In the genomic region with DNA sequence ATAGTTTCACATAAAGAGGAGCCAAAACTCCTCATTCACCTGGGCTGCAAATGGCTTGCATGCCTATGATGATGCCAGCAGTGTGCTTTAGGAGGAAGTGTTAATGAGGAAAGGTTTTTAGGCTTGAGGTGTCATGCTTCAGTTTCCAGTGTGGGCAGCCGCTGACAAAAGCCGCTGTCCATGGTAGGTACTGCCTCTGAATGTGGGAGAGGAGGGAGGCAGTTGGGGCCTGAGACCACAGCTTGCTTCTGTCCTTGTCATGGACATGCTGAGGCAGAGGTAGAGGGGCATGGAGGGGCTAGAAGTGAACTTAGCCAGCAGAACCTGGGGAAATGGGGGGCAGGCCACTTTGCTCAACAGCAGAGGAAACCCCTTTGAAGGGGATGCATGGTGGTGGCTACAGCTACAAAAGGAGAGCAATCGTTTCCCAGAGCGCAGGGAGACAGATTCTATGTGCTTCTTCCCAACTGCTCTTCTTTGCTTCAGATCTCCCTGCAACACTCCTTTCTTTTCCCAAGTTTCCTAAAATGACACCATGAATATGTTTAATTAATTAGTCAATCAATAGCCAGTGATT, we compare ENCODE assay signal across 15 cellular contexts.
DNase-seq lines count a peak whose midpoint lies in the region; ATAC-seq, FAIRE-seq and TF ChIP-seq lines count a peak whose summit lies in the region.
"Had no signal": no experiment of that assay in that cellular context is flagged by ENCODE, and none has a peak within 500 bp of the region (broad histone marks: within the 10 kb centered on the region; RNA-seq: fewer than 3 reads in every experiment).

No MANE protein-coding gene starts in this region.

- no peaks in the 10 kb centered on the region for H3K79me2 ChIP-seq in PC-3 (ENCODE audit: low read length)

- H4K20me1 ChIP-seq in PC-3 (ENCODE audit: low read length), result no peaks in the 10 kb centered on the region

- peaks cover 1% of the 10 kb centered on the region for H3K27me3 Mint-ChIP-seq in HFFc6 (ENCODE audit: insufficient read depth)

- H3K27me3 ChIP-seq in breast epithelium (no peaks in the 10 kb centered on the region), PC-3 (ENCODE audit: low read length) (peaks cover 27% of the 10 kb centered on the region; the same call in 1 of the 2 replicates), Peyer's patch (no peaks in the 10 kb centered on the region)
- H3K27me3 ChIP-seq: dorsolateral prefrontal cortex, suprapubic skin had no signal

- H3K27ac ChIP-seq in breast epithelium, result no peak overlapping the region
- no peak overlapping the region for H3K27ac ChIP-seq in PC-3 (ENCODE audit: low read length)
- no peak overlapping the region for H3K27ac ChIP-seq in Peyer's patch
- H3K27ac ChIP-seq: dorsolateral prefrontal cortex, suprapubic skin had no signal

- H3K4me1 Mint-ChIP-seq in HFFc6 (ENCODE audit: low read depth), result no peaks in the 10 kb centered on the region
- H3K4me1 Mint-ChIP-seq: activated naive CD8-positive, alpha-beta T cell treated with anti-CD3 and anti-CD28 coated beads for 36 hours had no signal

- H3K9me3 ChIP-seq in breast epithelium, result no peaks in the 10 kb centered on the region
- H3K9me3 ChIP-seq in PC-3 (ENCODE audit: low read length), result no peaks in the 10 kb centered on the region
- no peaks in the 10 kb centered on the region for H3K9me3 ChIP-seq in Peyer's patch
- H3K9me3 ChIP-seq: suprapubic skin had no signal

- TF ChIP-seq CTCF in breast epithelium (IDR thresholded peaks at IDR 0.05) (no peak), PC-3 (conservative IDR thresholded peaks at IDR 0.05; ENCODE audit: low read depth, low read length) (no peak), Peyer's patch (IDR thresholded peaks at IDR 0.05) (no peak), HFFc6 (IDR thresholded peaks at IDR 0.05) (no peak)

- no peaks in the 10 kb centered on the region for H3K36me3 Mint-ChIP-seq in HFFc6 (ENCODE audit: low read depth)
- H3K36me3 Mint-ChIP-seq: activated naive CD8-positive, alpha-beta T cell treated with anti-CD3 and anti-CD28 coated beads for 36 hours had no signal

- no peak overlapping the region for H3K27ac Mint-ChIP-seq in HFFc6
- H3K27ac Mint-ChIP-seq: activated naive CD8-positive, alpha-beta T cell treated with anti-CD3 and anti-CD28 coated beads for 36 hours had no signal

- H3K9me3 Mint-ChIP-seq in HFFc6, result peaks cover 16% of the 10 kb centered on the region
- H3K9me3 Mint-ChIP-seq: activated naive CD8-positive, alpha-beta T cell treated with anti-CD3 and anti-CD28 coated beads for 36 hours had no signal

- H3K9me2 ChIP-seq in PC-3 (replicated peaks; ENCODE audit: low read length), result no peaks in the 10 kb centered on the region

- no peaks in the 10 kb centered on the region for H3F3A ChIP-seq in PC-3 (ENCODE audit: low read length, unreplicated experiment)

- ATAC-seq in PC-3, result no peak

- FAIRE-seq in urothelium cell line (lab: Jason Lieb, UNC), result no peak

- intact Hi-C loops in breast epithelium (cut with DNase I; ENCODE audit: low total_unique reads) (no loop called here), PC-3 (cut with micrococcal nuclease) (no loop called here)

- in situ Hi-C loops in T47D (cut with HindIII; ENCODE audit: low pct_unique_long_range_greater_than_20kb, low sequenced_read_pairs), result no loop called here

- no TSS peak for BruUV-seq in PC-3 (replicated peaks; lab: Mats Ljungman, UMichigan)

- CTCF ChIA-PET in PC-3 (lab: Charles Lee), result no interaction called here

- H3K36me3 ChIP-seq in breast epithelium, result no peaks in the 10 kb centered on the region
- H3K36me3 ChIP-seq in PC-3 (ENCODE audit: low read depth, low read length), result no peaks in the 10 kb centered on the region
- no peaks in the 10 kb centered on the region for H3K36me3 ChIP-seq in Peyer's patch
- H3K36me3 ChIP-seq: suprapubic skin had no signal

- no peak overlapping the region for H3K4me3 ChIP-seq in breast epithelium
- H3K4me3 ChIP-seq in PC-3 (ENCODE audit: low read length), result no peak overlapping the region
- no peak overlapping the region for H3K4me3 ChIP-seq in Peyer's patch
- H3K4me3 ChIP-seq: dorsolateral prefrontal cortex, suprapubic skin had no signal

- no peak overlapping the region for H3K4me3 Mint-ChIP-seq in HFFc6
- H3K4me3 Mint-ChIP-seq: activated naive CD8-positive, alpha-beta T cell treated with anti-CD3 and anti-CD28 coated beads for 36 hours had no signal

- H3K9ac ChIP-seq in PC-3 (ENCODE audit: low read length), result no peak overlapping the region

- no peak for TF ChIP-seq POLR2A in breast epithelium (IDR thresholded peaks at IDR 0.05)
- no peak for TF ChIP-seq POLR2A in Peyer's patch (IDR thresholded peaks at IDR 0.05)

- peak; percentile 13 to 54 for DNase-seq in T47D (ENCODE audit: low read depth in 1 of 2, low spot score in 1 of 2)
- no peak for DNase-seq in breast epithelium (ENCODE audit: low spot score in 2 of 2)
- peak; percentile 6 for DNase-seq in PC-3
- DNase-seq in germinal center (ENCODE audit: low spot score), result peak; percentile 20
- DNase-seq in urothelium cell line (ENCODE audit: low spot score), result peak; percentile 14
- no peak for DNase-seq in NK-92 (lab: John Stamatoyannopoulos, UW; ENCODE audit: unreplicated experiment)
- DNase-seq in Peyer's patch, result no peak
- no peak for DNase-seq in HFFc6
- DNase-seq: activated naive CD8-positive, alpha-beta T cell treated with anti-CD3 and anti-CD28 coated beads for 36 hours; dorsolateral prefrontal cortex; EL; HCEC 1CT; NCI-H526; SW 1271 had no signal

- no peaks in the 10 kb centered on the region for H3K4me1 ChIP-seq in breast epithelium
- H3K4me1 ChIP-seq in PC-3 (ENCODE audit: insufficient read depth, low read length), result no peaks in the 10 kb centered on the region
- no peaks in the 10 kb centered on the region for H3K4me1 ChIP-seq in Peyer's patch
- H3K4me1 ChIP-seq: suprapubic skin had no signal

- POLR2A ChIA-PET in PC-3 (lab: Charles Lee; ENCODE audit: unreplicated experiment), result no interaction called here

- H2AFZ ChIP-seq in PC-3 (ENCODE audit: low read length), result no peak overlapping the region

- H3K4me2 ChIP-seq in PC-3 (ENCODE audit: low read length), result no peak overlapping the region

Comparison
In these comparisons a context has a peak if more than half of its experiments do, and no peak if none do; other contexts are left out.
1. DNase-seq: peak in T47D (2 of 2), PC-3 (single experiment), germinal center (single experiment) and urothelium cell line (single experiment); none in breast epithelium (0 of 2), NK-92 (single experiment), Peyer's patch (0 of 3) and HFFc6 (single experiment).